Comparison of ENCODE assay signal across 8 cellular contexts in genomic region chr17:63740464-63741181, GRCh38. TPM values are rescaled to one million over a fixed set of nuclear protein-coding genes. Genes with fewer than 3 reads are reported as not detected.
DNase-seq lines count a peak whose midpoint lies in the region; ATAC-seq and TF ChIP-seq lines count a peak whose summit lies in the region.

No MANE protein-coding gene starts in this region.

- POLR2A ChIA-PET in CD4-positive, alpha-beta memory T cell (lab: Charles Lee; ENCODE audit: partially characterized antibody) = interaction anchor here (0.5 to 17.5 kb wide), 17 partner anchors 10 to 406 kb away, joined by 3 to 364 read pairs (median 4); partner anchors contain the start of genes CCDC47, DDX42, LIMD2 and MAP3K3
- POLR2A ChIA-PET in WTC11 (lab: Charles Lee) = interaction anchor here (1.0 kb wide), 1 partner anchor 29 kb away, joined by 3 read pairs; no protein-coding TSS in a partner anchor

- H3K27me3 Mint-ChIP-seq in CD4-positive, alpha-beta memory T cell = no peaks in the 10 kb centered on the region
- no peaks in the 10 kb centered on the region for H3K27me3 Mint-ChIP-seq in WTC11 (ENCODE audit: low read depth)
- no peaks in the 10 kb centered on the region for H3K27me3 Mint-ChIP-seq in progenitor cell of endocrine pancreas

- peaks cover 3 to 16% of the 10 kb centered on the region in 2 donors for H3K36me3 Mint-ChIP-seq in CD4-positive, alpha-beta memory T cell
- peaks cover 3% of the 10 kb centered on the region for H3K36me3 Mint-ChIP-seq in WTC11
- no peaks in the 10 kb centered on the region for H3K36me3 Mint-ChIP-seq in progenitor cell of endocrine pancreas (ENCODE audit: insufficient read depth)

- no peaks in the 10 kb centered on the region for H3K27me3 ChIP-seq in CD4-positive, alpha-beta memory T cell (ENCODE audit: insufficient read depth, low read length)
- no peaks in the 10 kb centered on the region for H3K27me3 ChIP-seq in HAP-1 (ENCODE audit: low read depth)
- H3K27me3 ChIP-seq in gastroesophageal sphincter = no peaks in the 10 kb centered on the region

- in situ Hi-C loops in HAP-1 (cut with MboI; ENCODE audit: low sequenced_read_pairs) = no loop called here

- intact Hi-C loops in CD4-positive, alpha-beta memory T cell (cut with micrococcal nuclease) = loop anchor here (1.0 kb wide), 6 partner anchors 33 to 118 kb away; partner anchors contain the start of genes CCDC47, FTSJ3, MAP3K3 and PSMC5

- CTCF ChIA-PET in CD4-positive, alpha-beta memory T cell (lab: Charles Lee; ENCODE audit: partially characterized antibody) = interaction anchor here (1.2 to 3.2 kb wide), 3 partner anchors 30 to 128 kb away, joined by 4 to 16 read pairs (median 6); partner anchors contain the start of gene LIMD2
- CTCF ChIA-PET in WTC11 (lab: Charles Lee) = interaction anchor here (1.0 to 1.2 kb wide), 2 partner anchors 33 to 40 kb away, joined by 3 to 4 read pairs; partner anchors contain the start of gene CCDC47

- DNase-seq in CD4-positive, alpha-beta memory T cell = peak in 2 of 5 donors; percentile 2 to 26
- DNase-seq in HAP-1 (ENCODE audit: low spot score in 2 of 2) = no peak
- DNase-seq in WTC11 (ENCODE audit: low spot score) = no peak
- DNase-seq in progenitor cell of endocrine pancreas (ENCODE audit: low spot score, unreplicated experiment) = no peak
- no peak for DNase-seq in stimulated activated CD4-positive, alpha-beta T cell treated with anti-CD3 and anti-CD28 coated beads, Interleukin-15, amount 100 ng/mL, for 24 hours
- DNase-seq in amygdala (lab: John Stamatoyannopoulos, UW) = no peak

- peaks cover 2% of the 10 kb centered on the region for H3K36me3 ChIP-seq in CD4-positive, alpha-beta memory T cell (ENCODE audit: insufficient read depth, low read length)
- no peaks in the 10 kb centered on the region; the same call in 1 of the 2 replicates for H3K36me3 ChIP-seq in HAP-1 (replicated peaks)
- H3K36me3 ChIP-seq in gastroesophageal sphincter = peaks cover 0 to 13% of the 10 kb centered on the region in 2 donors

- TF ChIP-seq EP300 in gastroesophageal sphincter (IDR thresholded peaks at IDR 0.05) = no peak

- no peaks in the 10 kb centered on the region for H3K9me3 Mint-ChIP-seq in CD4-positive, alpha-beta memory T cell
- H3K9me3 Mint-ChIP-seq in WTC11 (no peaks in the 10 kb centered on the region), progenitor cell of endocrine pancreas (ENCODE audit: low read depth) (no peaks in the 10 kb centered on the region)

- TF ChIP-seq POLR2A in gastroesophageal sphincter (IDR thresholded peaks at IDR 0.05) = no peak

- 24 to 35% methylated on average over 10 to 11 of the region's 12 CpGs for WGBS in gastroesophageal sphincter (ENCODE audit: low coverage in 1 of 2), 2 donors

- peaks cover 14% of the 10 kb centered on the region for H3K4me1 ChIP-seq in CD4-positive, alpha-beta memory T cell (ENCODE audit: insufficient read depth, low read length)
- H3K4me1 ChIP-seq in HAP-1 (peaks cover 14% of the 10 kb centered on the region), gastroesophageal sphincter (peaks cover 0 to 24% (median 10%) of the 10 kb centered on the region in 3 donors)

- H3K27ac ChIP-seq in CD4-positive, alpha-beta memory T cell (ENCODE audit: low read depth, low read length) = peak overlapping the region; percentile 88
- H3K27ac ChIP-seq in gastroesophageal sphincter = peak overlapping the region; percentile 87 to 93 (median 90)

- H3K4me3 Mint-ChIP-seq in CD4-positive, alpha-beta memory T cell = peak overlapping the region; percentile 87 to 96 (median 92)
- H3K4me3 Mint-ChIP-seq in WTC11 (peak overlapping the region; percentile 97), progenitor cell of endocrine pancreas (ENCODE audit: low read depth) (peak overlapping the region; percentile 98)

- H3K4me3 ChIP-seq in CD4-positive, alpha-beta memory T cell (ENCODE audit: low read length in 2 of 2) = peak overlapping the region; percentile 78 to 81
- peak overlapping the region; percentile 79 for H3K4me3 ChIP-seq in HAP-1
- H3K4me3 ChIP-seq in gastroesophageal sphincter = peak overlapping the region; percentile 47 to 77

- ATAC-seq in WTC11 (no peak), gastroesophageal sphincter (no peak), HG02852 (IDR thresholded peaks at IDR 0.05; ENCODE audit: unreplicated experiment) (no peak)

- H3K4me1 Mint-ChIP-seq in CD4-positive, alpha-beta memory T cell = peaks cover 14 to 32% (median 24%) of the 10 kb centered on the region in 4 donors
- H3K4me1 Mint-ChIP-seq in WTC11 = peaks cover 8% of the 10 kb centered on the region
- peaks cover 10% of the 10 kb centered on the region for H3K4me1 Mint-ChIP-seq in progenitor cell of endocrine pancreas (ENCODE audit: low read depth)

- peak overlapping the region; percentile 88 to 98 (median 97) for H3K27ac Mint-ChIP-seq in CD4-positive, alpha-beta memory T cell
- H3K27ac Mint-ChIP-seq in WTC11 (peak overlapping the region; percentile 89), progenitor cell of endocrine pancreas (peak overlapping the region; percentile 97)

- H3K9me3 ChIP-seq in CD4-positive, alpha-beta memory T cell (ENCODE audit: control insufficient read depth in 1 of 2, low read length in 2 of 2) = no peaks in the 10 kb centered on the region
- H3K9me3 ChIP-seq in HAP-1 (no peaks in the 10 kb centered on the region), gastroesophageal sphincter (no peaks in the 10 kb centered on the region)

- TF ChIP-seq CTCF in WTC11 (IDR thresholded peaks at IDR 0.05) (no peak), gastroesophageal sphincter (IDR thresholded peaks at IDR 0.05) (no peak), progenitor cell of endocrine pancreas (IDR thresholded peaks at IDR 0.05; ENCODE audit: unreplicated experiment) (no peak)

TF ChIP-seq in WTC11, 78 proteins besides CTCF, POLR2A, EP300 and RAD21:
- TF ChIP-seq NFATC4 (CRISPR knock-in tag; IDR thresholded peaks at IDR 0.05) (no peak), CREB1 (CRISPR knock-in tag; IDR thresholded peaks at IDR 0.05) (no peak), ZNF263 (CRISPR knock-in tag; IDR thresholded peaks at IDR 0.05; ENCODE audit: low read depth) (no peak), ZNF671 (CRISPR knock-in tag; IDR thresholded peaks at IDR 0.05) (no peak), PRRX2 (CRISPR knock-in tag; IDR thresholded peaks at IDR 0.05) (no peak)

RNA-seq across cellular contexts. Expression of gene STRADA, which starts 1.0 kb away (rescaled TPM):
- total RNA-seq in CD4-positive, alpha-beta memory T cell = 10 to 100 TPM; 55.6 to 58.3 TPM
- polyA plus RNA-seq in CD4-positive, alpha-beta memory T cell = 10 to 100 TPM; 20.0 to 21.3 TPM
- 36.6 to 43.1 TPM (median 41.2 TPM) in 3 replicates for total RNA-seq in WTC11 (2021)
- total RNA-seq in gastroesophageal sphincter = 10 to 100 TPM; 14.4 to 39.1 (median 23.3) TPM
- 49.7 and 52.0 TPM in 2 replicates for total RNA-seq in progenitor cell of endocrine pancreas

RNA-seq across cellular contexts. Expression of gene CCDC47, which starts 32.8 kb away (rescaled TPM):
- 10 to 100 TPM; 36.7 to 39.0 TPM for total RNA-seq in CD4-positive, alpha-beta memory T cell
- 10 to 100 TPM; 31.3 to 46.9 TPM for polyA plus RNA-seq in CD4-positive, alpha-beta memory T cell
- total RNA-seq in WTC11 (2021) (63.0 to 70.9 TPM (median 63.9 TPM) in 3 replicates), gastroesophageal sphincter (10 to 100 TPM; 53.1 to 62.0 (median 58.9) TPM), progenitor cell of endocrine pancreas (65.2 and 68.4 TPM in 2 replicates)

RNA-seq across cellular contexts. Expression of gene DDX42, which starts 33.3 kb away (rescaled TPM):
- total RNA-seq in CD4-positive, alpha-beta memory T cell = 100 to 1,000 TPM; 174 to 183 TPM
- polyA plus RNA-seq in CD4-positive, alpha-beta memory T cell = 10 to 100 TPM in 1 of 2 donors, 1 to 10 TPM in 1; 6.9 to 18.4 TPM
- total RNA-seq in WTC11 (2021) = 102 to 128 TPM (median 106 TPM) in 3 replicates
- total RNA-seq in gastroesophageal sphincter = 100 to 1,000 TPM in 2 of 4 donors, 10 to 100 TPM in 2; 66.6 to 126 (median 98.8) TPM
- total RNA-seq in progenitor cell of endocrine pancreas = 181 and 189 TPM in 2 replicates

RNA-seq across cellular contexts. Expression of gene LIMD2, which starts 40.7 kb away (rescaled TPM):
- total RNA-seq in CD4-positive, alpha-beta memory T cell = 100 to 1,000 TPM; 724 to 755 TPM
- 100 to 1,000 TPM; 347 to 569 TPM for polyA plus RNA-seq in CD4-positive, alpha-beta memory T cell
- 83.4 to 91.8 TPM (median 88.4 TPM) in 3 replicates for total RNA-seq in WTC11 (2021)
- 10 to 100 TPM in 1 of 4 donors, 1 to 10 TPM in 3; 2.3 to 11.0 (median 6.7) TPM for total RNA-seq in gastroesophageal sphincter
- total RNA-seq in progenitor cell of endocrine pancreas = 109 and 113 TPM in 2 replicates
